14 cellular contexts compared by ENCODE assay signal in genomic region chr22:27749597-27750225, GRCh38. TPM values are rescaled to one million over a fixed set of nuclear protein-coding genes. Genes with fewer than 3 reads are reported as not detected.
A peak's percentile ranks its signal among the peaks of the same experiment; 100 is the strongest.
DNase-seq lines count a peak whose midpoint lies in the region; ATAC-seq and TF ChIP-seq lines count a peak whose summit lies in the region.
"Had no signal": no experiment of that assay in that cellular context is flagged by ENCODE, and none has a peak within 500 bp of the region (broad histone marks: within the 10 kb centered on the region; RNA-seq: fewer than 3 reads in every experiment).

No MANE protein-coding gene starts in this region.

- H4K8ac ChIP-seq in H9 (replicated peaks; ENCODE audit: insufficient read length, low read depth, low read length), result no peak overlapping the region

- no peaks in the 10 kb centered on the region for H3K36me3 ChIP-seq in spleen
- no peaks in the 10 kb centered on the region for H3K36me3 ChIP-seq in CD8-positive, alpha-beta T cell (ENCODE audit: insufficient read depth, low read length)
- H3K36me3 ChIP-seq: upper lobe of right lung had no signal

- H3K27me3 Mint-ChIP-seq in H9 (ENCODE audit: low read depth), result peaks cover 22% of the 10 kb centered on the region
- H3K27me3 Mint-ChIP-seq in chondrocyte (ENCODE audit: low read depth), result no peaks in the 10 kb centered on the region
- peaks cover 5% of the 10 kb centered on the region for H3K27me3 Mint-ChIP-seq in CD8-positive, alpha-beta T cell (ENCODE audit: low read depth)

- H3K9me3 ChIP-seq in H9 (ENCODE audit: control insufficient read depth, low read depth, low read length), result no peaks in the 10 kb centered on the region
- H3K9me3 ChIP-seq in spleen, result no peaks in the 10 kb centered on the region
- no peaks in the 10 kb centered on the region for H3K9me3 ChIP-seq in CD8-positive, alpha-beta T cell (ENCODE audit: low read length)
- H3K9me3 ChIP-seq: upper lobe of right lung had no signal

- WGBS in H9 (ENCODE audit: extremely low coverage, insufficient read length, low lambda C conversion rate), result no CpG with 5 or more reads among the region's 11 CpGs
- 71 to 84% (median 76%) methylated on average over 10 to 11 of the region's 11 CpGs for WGBS in spleen, 5 donors

- H2BK20ac ChIP-seq in H9 (ENCODE audit: low read depth, low read length, poor library complexity, severe bottlenecking), result no peak overlapping the region

- H3K4me2 ChIP-seq in H9 (ENCODE audit: insufficient read depth, insufficient read length, low read length), result peak overlapping the region; percentile 13

- peaks cover 26% of the 10 kb centered on the region for H3K4me1 ChIP-seq in H9 (ENCODE audit: insufficient read depth, low read length)
- peaks cover 0 to 9% (median 0%) of the 10 kb centered on the region in 6 donors for H3K4me1 ChIP-seq in spleen
- H3K4me1 ChIP-seq in CD8-positive, alpha-beta T cell (ENCODE audit: insufficient read depth, low read length), result no peaks in the 10 kb centered on the region

- peaks cover 2% of the 10 kb centered on the region for H4K20me1 ChIP-seq in H9 (ENCODE audit: control insufficient read depth, insufficient read depth, insufficient read length)

- no peak overlapping the region for H3K18ac ChIP-seq in H9 (ENCODE audit: insufficient read length, low read depth, low read length)

- POLR2A ChIA-PET in CD8-positive, alpha-beta T cell (lab: Charles Lee), result no interaction called here

- H3K9ac ChIP-seq in H9 (ENCODE audit: extremely low read depth, insufficient read length, low read length), result no peak overlapping the region

- H3T11ph ChIP-seq in H9 (ENCODE audit: low read length), result no peak overlapping the region

- H3K14ac ChIP-seq in H9 (ENCODE audit: insufficient read depth, low read length), result no peak overlapping the region

- no peak overlapping the region for H2BK15ac ChIP-seq in H9 (ENCODE audit: low read depth, low read length)

- TF ChIP-seq CTCF in H9 (conservative IDR thresholded peaks at IDR 0.05) (no peak), chondrocyte (IDR thresholded peaks at IDR 0.05) (no peak), spleen (IDR thresholded peaks at IDR 0.05 in 8 of 11, conservative IDR thresholded peaks at IDR 0.05 in 3 of 11) (no peak)
- no peak for TF ChIP-seq CTCF in CD8-positive, alpha-beta T cell (IDR thresholded peaks at IDR 0.05)

- CTCF ChIA-PET in CD8-positive, alpha-beta T cell (lab: Charles Lee), result no interaction called here

- no peak for ATAC-seq in left colon
- no peak for ATAC-seq in GM19455 (IDR thresholded peaks at IDR 0.05; ENCODE audit: unreplicated experiment)
- ATAC-seq in CD8-positive, alpha-beta T cell, result no peak
- ATAC-seq: naive thymus-derived CD4-positive, alpha-beta T cell; upper lobe of right lung had no signal

- H2AK5ac ChIP-seq in H9 (ENCODE audit: insufficient read length, low read length), result no peak overlapping the region

- H3K27ac ChIP-seq in H9 (ENCODE audit: insufficient read length, low read depth, low read length) (no peak overlapping the region), spleen (no peak overlapping the region)
- H3K27ac ChIP-seq in CD8-positive, alpha-beta T cell (ENCODE audit: low read depth, low read length), result no peak overlapping the region
- H3K27ac ChIP-seq: upper lobe of right lung had no signal

- no peaks in the 10 kb centered on the region for H3K79me2 ChIP-seq in H9 (ENCODE audit: insufficient read depth, low read length)

- H2BK12ac ChIP-seq in H9 (ENCODE audit: insufficient read length, low read depth, low read length), result no peak overlapping the region

- H3K27me3 ChIP-seq in H9 (ENCODE audit: insufficient read depth, low read length) (no peaks in the 10 kb centered on the region; the same call in 1 of the 2 replicates), spleen (replicated peaks in 1 of 7) (peaks cover 0 to 24% (median 0%) of the 10 kb centered on the region in 7 donors)
- H3K27me3 ChIP-seq in CD8-positive, alpha-beta T cell (ENCODE audit: insufficient read depth, low read length), result peaks cover 3% of the 10 kb centered on the region
- H3K27me3 ChIP-seq: upper lobe of right lung had no signal

- no peak overlapping the region for H2BK120ac ChIP-seq in H9 (ENCODE audit: low read depth, low read length, poor library complexity, severe bottlenecking)

- intact Hi-C loops in spleen (cut with DNase I; ENCODE audit: low total_unique reads) (no loop called here), left colon (cut with DNase I, micrococcal nuclease) (no loop called here)
- intact Hi-C loops in CD8-positive, alpha-beta T cell (cut with DNase I, micrococcal nuclease), result no loop called here

- no peak overlapping the region for H4K5ac ChIP-seq in H9 (ENCODE audit: insufficient read length, low read depth, low read length)

- peak; percentile 59 for DNase-seq in H9
- no peak for DNase-seq in chondrocyte (ENCODE audit: low spot score)
- DNase-seq in iris pigment epithelial cell (ENCODE audit: low read depth), result peak; percentile 35
- peak; percentile 63 for DNase-seq in spleen
- DNase-seq in left colon, result no peak
- DNase-seq in activated CD4-positive, alpha-beta T cell treated with anti-CD3 and anti-CD28 coated beads, Interleukin-2, amount 50 U/mL, for 1 hour, result no peak
- no peak for DNase-seq in CD8-positive, alpha-beta T cell
- DNase-seq: activated CD4-positive, alpha-beta T cell treated with anti-CD3 and anti-CD28 coated beads, Interleukin-2, amount 10 ng/mL, durations not matched to agents 24 days and 14 days; activated naive CD8-positive, alpha-beta T cell treated with anti-CD3 and anti-CD28 coated beads, Interleukin-2, amount 10 ng/mL, durations not matched to agents 7 days and 5 days; naive thymus-derived CD4-positive, alpha-beta T cell; NCI-H2029; stimulated activated CD4-positive, alpha-beta T cell treated with anti-CD3 and anti-CD28 coated beads, Interleukin-4, amount 100 ng/mL, for 4 hours had no signal

- TF ChIP-seq POLR2A in spleen (IDR thresholded peaks at IDR 0.05), result no peak

- H2AFZ ChIP-seq in H9 (ENCODE audit: low read length), result no peak overlapping the region

- H3K36me3 Mint-ChIP-seq in H9 (ENCODE audit: insufficient read depth in 1 of 3, low read depth in 3 of 3), result no peaks in the 10 kb centered on the region; a peak in 1 of 7 replicates
- H3K36me3 Mint-ChIP-seq in chondrocyte (ENCODE audit: low read depth), result peaks cover 25% of the 10 kb centered on the region
- H3K36me3 Mint-ChIP-seq in CD8-positive, alpha-beta T cell, result no peaks in the 10 kb centered on the region
- H3K36me3 Mint-ChIP-seq: activated naive CD8-positive, alpha-beta T cell treated with anti-CD3 and anti-CD28 coated beads, Interleukin-2, amount 10 ng/mL, durations not matched to agents 7 days and 5 days; naive thymus-derived CD4-positive, alpha-beta T cell had no signal

- peak overlapping the region in 2 of 3 experiments; percentile 84 to 93; a peak in 4 of 7 replicates for H3K27ac Mint-ChIP-seq in H9
- peak overlapping the region; percentile 90 for H3K27ac Mint-ChIP-seq in chondrocyte (ENCODE audit: unreplicated experiment)
- no peak overlapping the region for H3K27ac Mint-ChIP-seq in CD8-positive, alpha-beta T cell
- H3K27ac Mint-ChIP-seq: activated CD4-positive, alpha-beta T cell treated with anti-CD3 and anti-CD28 coated beads, Interleukin-2, amount 10 ng/mL, durations not matched to agents 24 days and 14 days; activated naive CD8-positive, alpha-beta T cell treated with anti-CD3 and anti-CD28 coated beads, Interleukin-2, amount 10 ng/mL, durations not matched to agents 7 days and 5 days; naive thymus-derived CD4-positive, alpha-beta T cell had no signal

- H3K23me2 ChIP-seq in H9 (ENCODE audit: insufficient read length, low read depth, low read length, poor library complexity, severe bottlenecking), result no peaks in the 10 kb centered on the region

- H3K4me3 Mint-ChIP-seq in H9 (peak overlapping the region; percentile 22 to 68; a peak in 3 of 5 replicates), chondrocyte (ENCODE audit: unreplicated experiment) (peak overlapping the region; percentile 51)
- no peak overlapping the region for H3K4me3 Mint-ChIP-seq in CD8-positive, alpha-beta T cell
- H3K4me3 Mint-ChIP-seq: activated CD4-positive, alpha-beta T cell treated with anti-CD3 and anti-CD28 coated beads, Interleukin-2, amount 10 ng/mL, durations not matched to agents 24 days and 14 days; activated naive CD8-positive, alpha-beta T cell treated with anti-CD3 and anti-CD28 coated beads, Interleukin-2, amount 10 ng/mL, durations not matched to agents 7 days and 5 days; naive thymus-derived CD4-positive, alpha-beta T cell had no signal

- no peak overlapping the region for H3K56ac ChIP-seq in H9 (ENCODE audit: insufficient read length, low read depth, low read length)

- no peak overlapping the region for H2BK5ac ChIP-seq in H9 (ENCODE audit: insufficient read length, low read length)

- H3K4ac ChIP-seq in H9 (ENCODE audit: low read depth, low read length), result no peak overlapping the region

- H3K4me1 Mint-ChIP-seq in H9 (peaks cover 51 to 58% of the 10 kb centered on the region in 2 experiments), chondrocyte (ENCODE audit: low read depth) (peaks cover 77% of the 10 kb centered on the region)
- peaks cover 4% of the 10 kb centered on the region for H3K4me1 Mint-ChIP-seq in CD8-positive, alpha-beta T cell (ENCODE audit: low read depth)
- H3K4me1 Mint-ChIP-seq: activated CD4-positive, alpha-beta T cell treated with anti-CD3 and anti-CD28 coated beads, Interleukin-2, amount 10 ng/mL, durations not matched to agents 24 days and 14 days; activated naive CD8-positive, alpha-beta T cell treated with anti-CD3 and anti-CD28 coated beads, Interleukin-2, amount 10 ng/mL, durations not matched to agents 7 days and 5 days had no signal

- H3K9me3 Mint-ChIP-seq in H9 (no peaks in the 10 kb centered on the region), chondrocyte (ENCODE audit: low read depth) (no peaks in the 10 kb centered on the region)
- H3K9me3 Mint-ChIP-seq in CD8-positive, alpha-beta T cell, result no peaks in the 10 kb centered on the region
- H3K9me3 Mint-ChIP-seq: activated CD4-positive, alpha-beta T cell treated with anti-CD3 and anti-CD28 coated beads, Interleukin-2, amount 10 ng/mL, durations not matched to agents 24 days and 14 days; activated naive CD8-positive, alpha-beta T cell treated with anti-CD3 and anti-CD28 coated beads, Interleukin-2, amount 10 ng/mL, durations not matched to agents 7 days and 5 days; naive thymus-derived CD4-positive, alpha-beta T cell had no signal

- no peak overlapping the region for H3K23ac ChIP-seq in H9 (ENCODE audit: insufficient read length, low read depth, low read length)

- H3K79me1 ChIP-seq in H9 (ENCODE audit: insufficient read depth, low read depth, low read length, poor library complexity, severe bottlenecking), result no peaks in the 10 kb centered on the region

- no peak overlapping the region for H4K91ac ChIP-seq in H9 (ENCODE audit: insufficient read length, low read depth, low read length)

- H3K4me3 ChIP-seq in spleen, result no peak overlapping the region
- H3K4me3 ChIP-seq in CD8-positive, alpha-beta T cell (ENCODE audit: low read depth, low read length), result no peak overlapping the region
- H3K4me3 ChIP-seq: upper lobe of right lung had no signal

RNA-seq across cellular contexts. Expression of gene MN1, which starts 51.8 kb away (rescaled TPM):
- total RNA-seq in H9 (2021), result 2.7 and 2.8 TPM in 2 replicates
- 119 to 156 TPM (median 121 TPM) in 3 replicates for total RNA-seq in chondrocyte
- total RNA-seq in spleen, result 1 to 10 TPM in 1 of 7 donors, under 1 TPM in 6; 0.54 to 1.5 (median 0.76) TPM
- polyA plus RNA-seq in spleen, result under 1 TPM; 0.15 to 0.51 (median 0.33) TPM
- 1 to 10 TPM in 1 of 2 donors, under 1 TPM in 1; 0.92 to 2.3 TPM for total RNA-seq in left colon
- under 1 TPM; 0.36 to 0.38 TPM for total RNA-seq in CD8-positive, alpha-beta T cell
- polyA plus RNA-seq: naive thymus-derived CD4-positive, alpha-beta T cell had no signal

Comparison
In these comparisons a context has a peak if more than half of its experiments do, and no peak if none do; other contexts are left out.
1. DNase-seq: peak in H9 (single experiment), iris pigment epithelial cell (single experiment) and spleen (single experiment); none in chondrocyte (single experiment), left colon (0 of 2), activated CD4-positive, alpha-beta T cell treated with anti-CD3 and anti-CD28 coated beads, Interleukin-2, amount 50 U/mL, for 1 hour (single experiment) and CD8-positive, alpha-beta T cell (0 of 7).
2. RNA of gene MN1, which starts 51.8 kb away (total RNA-seq): 119 to 156 TPM in chondrocyte; 2.7 to 2.8 TPM in H9, 0.92 to 2.3 TPM in left colon, 0.54 to 1.5 TPM in spleen and 0.36 to 0.38 TPM in CD8-positive, alpha-beta T cell; every median in the first group is over 10 times any median in the second.